ENCODE assay signal across 10 cellular contexts in genomic region chr2:39380525-39381150, GRCh38. TPM values are rescaled to one million over a fixed set of nuclear protein-coding genes. Genes with fewer than 3 reads are reported as not detected.
DNase-seq lines count a peak whose midpoint lies in the region; ATAC-seq, FAIRE-seq and TF ChIP-seq lines count a peak whose summit lies in the region.
"Had no signal": no experiment of that assay in that cellular context is flagged by ENCODE, and none has a peak within 500 bp of the region (broad histone marks: within the 10 kb centered on the region; RNA-seq: fewer than 3 reads in every experiment).

No MANE protein-coding gene starts in this region.

- intact Hi-C loops in sigmoid colon (cut with DNase I): loop anchor here (5.0 kb wide), 1 partner anchor 132 kb away; no protein-coding TSS in a partner anchor

- peaks cover 12 to 53% (median 13%) of the 10 kb centered on the region in 3 donors for H3K4me1 ChIP-seq in gastroesophageal sphincter
- H3K4me1 ChIP-seq in sigmoid colon: peaks cover 0 to 57% (median 41%) of the 10 kb centered on the region in 4 donors

- H3K4me3 ChIP-seq in gastroesophageal sphincter: no peak overlapping the region
- H3K4me3 ChIP-seq in sigmoid colon: no peak overlapping the region

- ATAC-seq in gastroesophageal sphincter (peak; percentile 19), GM19328 (IDR thresholded peaks at IDR 0.05; ENCODE audit: unreplicated experiment) (no peak)

- FAIRE-seq in H54 (lab: Jason Lieb, UNC): peak; percentile 36

- H3K27ac ChIP-seq in VCaP (peak overlapping the region; percentile 17), gastroesophageal sphincter (peak overlapping the region; percentile 0 to 60 (median 15)), sigmoid colon (peak overlapping the region; percentile 9 to 74 (median 59))

- H3K27me3 ChIP-seq in gastroesophageal sphincter (no peaks in the 10 kb centered on the region), sigmoid colon (no peaks in the 10 kb centered on the region)

- 27 to 29% methylated on average over 2 of the region's 2 CpGs for WGBS in gastroesophageal sphincter (ENCODE audit: low coverage in 1 of 2), 2 donors
- 73% methylated on average over 2 of the region's 2 CpGs for WGBS in sigmoid colon, 2 donors

- TF ChIP-seq POLR2A in H54 (IDR thresholded peaks at IDR 0.05; ENCODE audit: low read depth, low read length) (no peak), gastroesophageal sphincter (IDR thresholded peaks at IDR 0.05) (no peak), sigmoid colon (IDR thresholded peaks at IDR 0.05) (no peak)

- H3K36me3 ChIP-seq in gastroesophageal sphincter: peaks cover 0 to 5% of the 10 kb centered on the region in 2 donors
- no peaks in the 10 kb centered on the region for H3K36me3 ChIP-seq in sigmoid colon

- H3K9me3 ChIP-seq in gastroesophageal sphincter (no peaks in the 10 kb centered on the region), sigmoid colon (no peaks in the 10 kb centered on the region)

- DNase-seq in H54 (ENCODE audit: insufficient read length, low spot score): no peak
- DNase-seq in sigmoid colon: no peak
- DNase-seq in T-helper 2 cell: no peak
- no peak for DNase-seq in cerebellar nuclear complex (lab: John Stamatoyannopoulos, UW)
- no peak for DNase-seq in AG20443 (ENCODE audit: low spot score)
- DNase-seq: activated CD8-positive, alpha-beta T cell treated with anti-CD3 and anti-CD28 coated beads for 36 hours; Calu3 had no signal

- TF ChIP-seq CTCF in VCaP (conservative IDR thresholded peaks at IDR 0.05): no peak
- TF ChIP-seq CTCF in gastroesophageal sphincter (IDR thresholded peaks at IDR 0.05): no peak
- TF ChIP-seq CTCF in sigmoid colon (IDR thresholded peaks at IDR 0.05): no peak

- TF ChIP-seq EP300 in gastroesophageal sphincter (IDR thresholded peaks at IDR 0.05) (no peak), sigmoid colon (IDR thresholded peaks at IDR 0.05) (no peak)

RNA-seq across cellular contexts. Expression of gene MAP4K3, which starts 56.4 kb away (rescaled TPM):
- 10 to 100 TPM; 49.4 to 89.0 (median 79.2) TPM for total RNA-seq in gastroesophageal sphincter
- total RNA-seq in sigmoid colon: 10 to 100 TPM; 72.1 to 96.8 (median 77.4) TPM
- 10 to 100 TPM in 2 of 3 donors, 1 to 10 TPM in 1; 8.0 to 12.6 (median 12.3) TPM for polyA plus RNA-seq in sigmoid colon
